In the genomic region with DNA sequence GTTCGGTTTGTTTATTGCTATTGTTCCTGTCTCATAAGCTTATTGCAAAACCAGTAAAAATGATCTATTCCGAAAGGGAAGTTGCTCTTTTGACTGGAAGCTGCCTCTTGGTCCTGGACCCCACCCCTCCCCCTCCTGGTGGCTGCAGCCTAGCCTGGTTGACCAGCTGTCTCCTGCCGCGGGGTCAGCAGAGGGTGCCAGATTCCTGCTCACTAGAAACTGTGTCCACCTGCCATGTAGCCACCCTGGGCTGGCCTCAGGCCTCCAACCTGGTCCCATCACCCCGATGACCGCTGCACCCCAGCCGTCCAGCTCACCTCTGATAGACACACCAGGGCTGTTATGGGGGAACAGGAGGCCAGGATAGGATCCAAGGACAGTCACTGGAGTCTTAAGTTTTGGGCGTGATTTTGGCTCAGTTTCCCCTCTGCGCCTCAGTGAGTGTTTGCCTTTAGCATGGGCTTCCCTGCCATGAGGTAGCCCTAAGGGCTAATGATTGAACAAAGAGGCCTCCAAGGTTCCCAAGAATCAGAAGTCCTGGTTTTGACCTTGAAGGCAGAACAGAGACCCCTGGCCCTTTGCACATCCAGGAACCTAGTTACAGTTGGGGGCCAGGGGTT, we compare ENCODE assay signal across 22 cellular contexts. TPM values are rescaled to one million over a fixed set of nuclear protein-coding genes. Genes with fewer than 3 reads are reported as not detected.
A peak's percentile ranks its signal among the peaks of the same experiment; 100 is the strongest.
DNase-seq lines count a peak whose midpoint lies in the region; ATAC-seq and TF ChIP-seq lines count a peak whose summit lies in the region.
"Had no signal": no experiment of that assay in that cellular context is flagged by ENCODE, and none has a peak within 500 bp of the region (broad histone marks: within the 10 kb centered on the region; RNA-seq: fewer than 3 reads in every experiment).

No MANE protein-coding gene starts in this region.

- H3K4me1 Mint-ChIP-seq in chondrocyte (ENCODE audit: low read depth) (peaks cover 10% of the 10 kb centered on the region), nephron (peaks cover 75% of the 10 kb centered on the region)

- H3K4me3 Mint-ChIP-seq in chondrocyte (ENCODE audit: unreplicated experiment) (no peak overlapping the region), nephron (no peak overlapping the region)
- H3K4me3 Mint-ChIP-seq: stimulated activated naive CD8-positive, alpha-beta T cell treated with anti-CD3 and anti-CD28 coated beads, Interleukin-15, Interleukin-2, amounts not matched to agents 100 ng/mL and 50 ng/mL, for 24 hours; type B pancreatic cell had no signal

- no peak for TF ChIP-seq CTCF in chondrocyte (IDR thresholded peaks at IDR 0.05)
- no peak for TF ChIP-seq CTCF in nephron (IDR thresholded peaks at IDR 0.05; ENCODE audit: unreplicated experiment in 3 of 3)

- H3K9me3 Mint-ChIP-seq in chondrocyte (ENCODE audit: low read depth) (no peaks in the 10 kb centered on the region), nephron (no peaks in the 10 kb centered on the region)
- H3K9me3 Mint-ChIP-seq: stimulated activated naive CD8-positive, alpha-beta T cell treated with anti-CD3 and anti-CD28 coated beads, Interleukin-15, Interleukin-2, amounts not matched to agents 100 ng/mL and 50 ng/mL, for 24 hours; type B pancreatic cell had no signal

- H3K27ac Mint-ChIP-seq in chondrocyte (ENCODE audit: unreplicated experiment) (no peak overlapping the region), nephron (peak overlapping the region in 2 of 3 experiments; percentile 77 to 90)
- H3K27ac Mint-ChIP-seq: stimulated activated naive CD8-positive, alpha-beta T cell treated with anti-CD3 and anti-CD28 coated beads, Interleukin-15, Interleukin-2, amounts not matched to agents 100 ng/mL and 50 ng/mL, for 24 hours; type B pancreatic cell had no signal

- H3K36me3 Mint-ChIP-seq in chondrocyte (ENCODE audit: low read depth) (no peaks in the 10 kb centered on the region), nephron (ENCODE audit: low read depth) (no peaks in the 10 kb centered on the region)
- H3K36me3 Mint-ChIP-seq: type B pancreatic cell had no signal

- ATAC-seq in HG02623 (IDR thresholded peaks at IDR 0.05; ENCODE audit: unreplicated experiment): no peak
- ATAC-seq: pancreas, right lobe of liver had no signal

- DNase-seq in NOMO-1 treated with DMSO at 0.1 percent for 48 hours (lab: John Stamatoyannopoulos, UW; ENCODE audit: unreplicated experiment): peak; percentile 4
- DNase-seq in NOMO-1 treated with dmso at 0.1 percent for 144 hours (lab: John Stamatoyannopoulos, UW; ENCODE audit: unreplicated experiment): no peak
- DNase-seq in HuH-7 (ENCODE audit: low spot score): peak; percentile 51
- DNase-seq in chondrocyte (ENCODE audit: low spot score): peak; percentile 75
- no peak for DNase-seq in NCI-H2227 treated with DMSO at 0.1 percent for 48 hours (lab: John Stamatoyannopoulos, UW)
- DNase-seq in activated T-cell treated with anti-CD3 and anti-CD28 coated beads, Interleukin-2, amount 50 U/mL, for 48 hours: no peak
- DNase-seq: activated CD4-positive, alpha-beta T cell treated with anti-CD3 and anti-CD28 coated beads for 48 hours; activated naive CD4-positive, alpha-beta T cell treated with Interleukin-2 at 50 U/mL for 16 hours; anterior cingulate cortex; DMS79; GOT3; hippocampal formation; MM.1S; NCI-H1694 treated with DMSO at 0.1 percent for 48 hours; NCI-H446; pancreas; T1000 had no signal

- H3K27me3 Mint-ChIP-seq in chondrocyte (ENCODE audit: low read depth) (peaks cover 10% of the 10 kb centered on the region), nephron (ENCODE audit: low read depth) (peaks cover 21% of the 10 kb centered on the region)

RNA-seq across cellular contexts. Expression of a gene that starts 32.9 kb away (rescaled TPM):
- 17.8 to 28.1 TPM (median 20.6 TPM) in 3 replicates for total RNA-seq in chondrocyte

Comparison
In these comparisons a context has a peak if more than half of its experiments do, and no peak if none do; other contexts are left out.
1. DNase-seq: peak in NOMO-1 treated with DMSO at 0.1 percent for 48 hours (single experiment), HuH-7 (single experiment) and chondrocyte (single experiment); none in NOMO-1 treated with dmso at 0.1 percent for 144 hours (single experiment), NCI-H2227 treated with DMSO at 0.1 percent for 48 hours (single experiment) and activated T-cell treated with anti-CD3 and anti-CD28 coated beads, Interleukin-2, amount 50 U/mL, for 48 hours (0 of 2).